Comparison of ENCODE assay signal across 27 cellular contexts in the genomic region with DNA sequence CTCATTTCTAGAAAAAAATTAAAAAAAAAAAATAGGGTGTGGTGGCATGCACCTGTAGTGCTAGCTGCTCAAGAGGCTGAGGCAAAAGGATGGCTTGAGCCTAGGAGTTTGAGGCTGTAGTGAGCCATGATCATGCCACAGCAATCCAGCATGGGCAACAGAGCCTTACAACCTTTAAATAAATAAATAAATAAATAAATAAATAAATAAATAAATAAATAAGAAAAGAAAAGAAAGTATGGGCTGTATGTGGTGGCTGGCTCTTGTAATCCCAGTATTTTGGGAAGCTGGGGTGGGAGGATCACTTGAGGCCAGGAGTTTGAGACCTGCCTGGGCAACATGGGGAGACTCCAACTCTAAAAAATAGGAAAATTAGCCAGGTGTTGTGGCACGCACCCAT.
"Had no signal": no experiment of that assay in that cellular context is flagged by ENCODE, and none has a peak within 500 bp of the region (broad histone marks: within the 10 kb centered on the region; RNA-seq: fewer than 3 reads in every experiment).

No MANE protein-coding gene starts in this region.

- H3K4me2 ChIP-seq: neural progenitor cell had no signal

- H3K9me3 ChIP-seq: ovary, psoas muscle, right lobe of liver, suprapubic skin, testis, tibial artery, transverse colon, vagina had no signal

- H3K79me2 ChIP-seq: parathyroid adenoma had no signal

- DNase-seq: natural killer cell; occipital lobe; ovary; psoas muscle; right cardiac atrium; sigmoid colon; small intestine; stimulated activated CD4-positive, alpha-beta T cell treated with anti-CD3 and anti-CD28 coated beads, Interleukin-15, amount 100 ng/mL, for 24 hours; stimulated activated CD4-positive, alpha-beta T cell treated with anti-CD3 and anti-CD28 coated beads, Interleukin-2, amount 100 ng/mL, for 24 hours; stimulated activated CD4-positive, alpha-beta T cell treated with anti-CD3 and anti-CD28 coated beads, Interleukin-2, amount 100 ng/mL, for 48 hours; stimulated activated CD4-positive, alpha-beta T cell treated with anti-CD3 and anti-CD28 coated beads, Interleukin-4, amount 100 ng/mL, for 24 hours; stimulated activated CD8-positive, alpha-beta memory T cell treated with anti-CD3 and anti-CD28 coated beads, Interleukin-4, amount 100 ng/mL, for 48 hours; stimulated activated naive CD4-positive, alpha-beta T cell; stimulated activated naive CD8-positive, alpha-beta T cell treated with anti-CD3 and anti-CD28 coated beads, Interleukin-15, amount 100 ng/mL, for 72 hours; stimulated activated naive CD8-positive, alpha-beta T cell treated with anti-CD3 and anti-CD28 coated beads, Interleukin-15, Interleukin-2, amounts not matched to agents 100 U/mL and 50 U/mL, for 24 hours; substantia nigra; testis; tibial artery; transverse colon; upper lobe of left lung had no signal

- H3K4me3 ChIP-seq: neural progenitor cell, ovary, psoas muscle, right lobe of liver, sigmoid colon, suprapubic skin, testis, tibial artery, transverse colon, upper lobe of left lung, vagina had no signal

- H2AFZ ChIP-seq: neural progenitor cell, parathyroid adenoma had no signal

- H3K9ac ChIP-seq: neural progenitor cell, parathyroid adenoma had no signal

- H3K36me3 ChIP-seq: neural progenitor cell, ovary, right lobe of liver, sigmoid colon, suprapubic skin, transverse colon, upper lobe of left lung, vagina had no signal

- FAIRE-seq: small intestine, urothelium cell line had no signal

- H3K27ac ChIP-seq: neural progenitor cell, ovary, parathyroid adenoma, psoas muscle, right lobe of liver, sigmoid colon, suprapubic skin, testis, tibial artery, transverse colon, upper lobe of left lung, vagina had no signal

- H3K4me1 ChIP-seq: neural progenitor cell, parathyroid adenoma, psoas muscle, right lobe of liver, sigmoid colon, suprapubic skin, testis, tibial artery, transverse colon, upper lobe of left lung, vagina had no signal

- H3K27me3 ChIP-seq: neural progenitor cell, ovary, right lobe of liver, sigmoid colon, suprapubic skin, testis, tibial artery, transverse colon, upper lobe of left lung, vagina had no signal

- ATAC-seq: natural killer cell; psoas muscle; right cardiac atrium; right lobe of liver; stimulated activated memory B cell treated with anti-CD40 and anti-IgM and Interleukin-4, amounts not matched to agents 10 μg/mL and 1 μg/mL and 100 μg/mL, for 72 hours; stimulated activated naive CD8-positive, alpha-beta T cell treated with anti-CD3 and anti-CD28 coated beads, Interleukin-15, amount 100 ng/mL, for 72 hours; stimulated activated naive CD8-positive, alpha-beta T cell treated with anti-CD3 and anti-CD28 coated beads, Interleukin-15, Interleukin-2, amounts not matched to agents 100 U/mL and 50 U/mL, for 24 hours had no signal
